In the genomic region with DNA sequence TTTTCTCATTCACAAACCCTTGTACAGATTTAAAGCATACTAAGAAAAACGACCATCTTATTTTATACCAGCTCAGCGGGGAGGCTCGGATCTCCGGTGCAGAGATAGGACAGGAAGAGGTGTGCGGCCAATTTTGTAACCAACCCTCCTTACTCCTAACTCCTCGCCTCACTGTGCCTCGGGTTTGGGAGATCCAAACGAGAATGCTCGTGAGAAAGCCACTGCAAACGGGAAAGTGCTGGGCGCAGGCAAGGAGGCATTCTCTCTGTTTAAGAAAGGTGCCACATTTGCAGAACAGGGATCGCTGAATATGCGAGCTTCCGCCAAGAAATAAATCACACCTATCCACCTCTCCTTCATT, we compare ENCODE assay signal across 8 cellular contexts. TPM values are rescaled to one million over a fixed set of nuclear protein-coding genes. Genes with fewer than 3 reads are reported as not detected.
DNase-seq lines count a peak whose midpoint lies in the region; ATAC-seq and TF ChIP-seq lines count a peak whose summit lies in the region.

No MANE protein-coding gene starts in this region.

- H3K9me3 ChIP-seq in iPS-18c (ENCODE audit: control insufficient read depth, insufficient read depth, low read length), result no peaks in the 10 kb centered on the region

- H3K9me3 Mint-ChIP-seq in activated T-helper 1 cell treated with anti-CD3 and anti-CD28 coated beads, Interleukin-12 subunit alpha, Interleukin-12 subunit beta, Interleukin-2, Interleukin-4 antibody, amounts not matched to agents 30 ng/mL and 10 ng/mL and 1 ng/mL, durations not matched to agents 14 hours and 24 hours and 36 hours, result peaks cover 22% of the 10 kb centered on the region

- TF ChIP-seq CTCF in HFF-Myc (IDR thresholded peaks at IDR 0.05; ENCODE audit: low read depth, low read length, missing control alignments), result no peak

- DNase-seq in COR-L47 (lab: John Stamatoyannopoulos, UW), result peak; percentile 16
- no peak for DNase-seq in HFF-Myc (ENCODE audit: extremely low read depth, low read depth)
- no peak for DNase-seq in activated T-helper 1 cell treated with anti-CD3 and anti-CD28 coated beads, Interleukin-12 subunit alpha, Interleukin-12 subunit beta, Interleukin-2, Interleukin-4 antibody, amounts not matched to agents 30 ng/mL and 10 ng/mL and 1 ng/mL, durations not matched to agents 14 hours and 24 hours and 36 hours (ENCODE audit: low spot score)
- DNase-seq in stimulated activated naive CD8-positive, alpha-beta T cell treated with anti-CD3 and anti-CD28 coated beads, Interleukin-15, Interleukin-2, amounts not matched to agents 100 U/mL and 50 U/mL, for 24 hours, result peak; percentile 27
- DNase-seq in GDM1 (lab: John Stamatoyannopoulos, UW), result no peak
- DNase-seq in HCEC 1CT, result no peak

- no peak for ATAC-seq in stimulated activated naive CD8-positive, alpha-beta T cell treated with anti-CD3 and anti-CD28 coated beads, Interleukin-15, Interleukin-2, amounts not matched to agents 100 U/mL and 50 U/mL, for 24 hours
- no peak for ATAC-seq in HG02763 (IDR thresholded peaks at IDR 0.05; ENCODE audit: unreplicated experiment)

- H3K27ac Mint-ChIP-seq in activated T-helper 1 cell treated with anti-CD3 and anti-CD28 coated beads, Interleukin-12 subunit alpha, Interleukin-12 subunit beta, Interleukin-2, Interleukin-4 antibody, amounts not matched to agents 30 ng/mL and 10 ng/mL and 1 ng/mL, durations not matched to agents 14 hours and 24 hours and 36 hours, result peak overlapping the region; percentile 80

- peaks cover 51% of the 10 kb centered on the region for H3K4me1 Mint-ChIP-seq in activated T-helper 1 cell treated with anti-CD3 and anti-CD28 coated beads, Interleukin-12 subunit alpha, Interleukin-12 subunit beta, Interleukin-2, Interleukin-4 antibody, amounts not matched to agents 30 ng/mL and 10 ng/mL and 1 ng/mL, durations not matched to agents 14 hours and 24 hours and 36 hours (ENCODE audit: low read depth)

- peak overlapping the region; percentile 93 for H3K4me3 Mint-ChIP-seq in activated T-helper 1 cell treated with anti-CD3 and anti-CD28 coated beads, Interleukin-12 subunit alpha, Interleukin-12 subunit beta, Interleukin-2, Interleukin-4 antibody, amounts not matched to agents 30 ng/mL and 10 ng/mL and 1 ng/mL, durations not matched to agents 14 hours and 24 hours and 36 hours

- intact Hi-C loops in activated T-helper 1 cell treated with anti-CD3 and anti-CD28 coated beads, Interleukin-12 subunit alpha, Interleukin-12 subunit beta, Interleukin-2, Interleukin-4 antibody, amounts not matched to agents 30 ng/mL and 10 ng/mL and 1 ng/mL, durations not matched to agents 14 hours and 24 hours and 36 hours (cut with micrococcal nuclease), result loop anchor here (1.0 to 10.0 kb wide), 8 partner anchors 45 to 1179 kb away; partner anchors contain the start of genes HMSD, PHLPP1, PIGN and RELCH

- H3K36me3 Mint-ChIP-seq in activated T-helper 1 cell treated with anti-CD3 and anti-CD28 coated beads, Interleukin-12 subunit alpha, Interleukin-12 subunit beta, Interleukin-2, Interleukin-4 antibody, amounts not matched to agents 30 ng/mL and 10 ng/mL and 1 ng/mL, durations not matched to agents 14 hours and 24 hours and 36 hours (ENCODE audit: low read depth), result peaks cover 35% of the 10 kb centered on the region

- H3K4me3 ChIP-seq in HFF-Myc (replicated peaks; ENCODE audit: low read depth, low read length), result peak overlapping the region; percentile 87
- peak overlapping the region; percentile 91 for H3K4me3 ChIP-seq in iPS-18c (ENCODE audit: insufficient read depth, low read depth, low read length)

- no peaks in the 10 kb centered on the region for H3K27me3 Mint-ChIP-seq in activated T-helper 1 cell treated with anti-CD3 and anti-CD28 coated beads, Interleukin-12 subunit alpha, Interleukin-12 subunit beta, Interleukin-2, Interleukin-4 antibody, amounts not matched to agents 30 ng/mL and 10 ng/mL and 1 ng/mL, durations not matched to agents 14 hours and 24 hours and 36 hours (ENCODE audit: insufficient read depth)

RNA-seq across cellular contexts. Expression of gene KDSR, which starts 1.1 kb away (rescaled TPM):
- total RNA-seq in activated T-helper 1 cell treated with anti-CD3 and anti-CD28 coated beads, Interleukin-12 subunit alpha, Interleukin-12 subunit beta, Interleukin-2, Interleukin-4 antibody, amounts not matched to agents 30 ng/mL and 10 ng/mL and 1 ng/mL, durations not matched to agents 14 hours and 24 hours and 36 hours, result 72.2 and 83.5 TPM in 2 replicates

RNA-seq across cellular contexts. Expression of gene BCL2, which starts 46.3 kb away (rescaled TPM):
- total RNA-seq in activated T-helper 1 cell treated with anti-CD3 and anti-CD28 coated beads, Interleukin-12 subunit alpha, Interleukin-12 subunit beta, Interleukin-2, Interleukin-4 antibody, amounts not matched to agents 30 ng/mL and 10 ng/mL and 1 ng/mL, durations not matched to agents 14 hours and 24 hours and 36 hours, result 95.9 and 97.1 TPM in 2 replicates

RNA-seq across cellular contexts. Expression of gene VPS4B, which starts 56.4 kb away (rescaled TPM):
- total RNA-seq in activated T-helper 1 cell treated with anti-CD3 and anti-CD28 coated beads, Interleukin-12 subunit alpha, Interleukin-12 subunit beta, Interleukin-2, Interleukin-4 antibody, amounts not matched to agents 30 ng/mL and 10 ng/mL and 1 ng/mL, durations not matched to agents 14 hours and 24 hours and 36 hours, result 58.6 and 60.7 TPM in 2 replicates

Comparison
In these comparisons a context has a peak if more than half of its experiments do, and no peak if none do; other contexts are left out.
1. DNase-seq: peak in COR-L47 (single experiment) and stimulated activated naive CD8-positive, alpha-beta T cell treated with anti-CD3 and anti-CD28 coated beads, Interleukin-15, Interleukin-2, amounts not matched to agents 100 U/mL and 50 U/mL, for 24 hours (single experiment); none in HFF-Myc (single experiment), activated T-helper 1 cell treated with anti-CD3 and anti-CD28 coated beads, Interleukin-12 subunit alpha, Interleukin-12 subunit beta, Interleukin-2, Interleukin-4 antibody, amounts not matched to agents 30 ng/mL and 10 ng/mL and 1 ng/mL, durations not matched to agents 14 hours and 24 hours and 36 hours (single experiment), GDM1 (single experiment) and HCEC 1CT (single experiment).